ENCODE assay signal across 13 cellular contexts in the genomic region with DNA sequence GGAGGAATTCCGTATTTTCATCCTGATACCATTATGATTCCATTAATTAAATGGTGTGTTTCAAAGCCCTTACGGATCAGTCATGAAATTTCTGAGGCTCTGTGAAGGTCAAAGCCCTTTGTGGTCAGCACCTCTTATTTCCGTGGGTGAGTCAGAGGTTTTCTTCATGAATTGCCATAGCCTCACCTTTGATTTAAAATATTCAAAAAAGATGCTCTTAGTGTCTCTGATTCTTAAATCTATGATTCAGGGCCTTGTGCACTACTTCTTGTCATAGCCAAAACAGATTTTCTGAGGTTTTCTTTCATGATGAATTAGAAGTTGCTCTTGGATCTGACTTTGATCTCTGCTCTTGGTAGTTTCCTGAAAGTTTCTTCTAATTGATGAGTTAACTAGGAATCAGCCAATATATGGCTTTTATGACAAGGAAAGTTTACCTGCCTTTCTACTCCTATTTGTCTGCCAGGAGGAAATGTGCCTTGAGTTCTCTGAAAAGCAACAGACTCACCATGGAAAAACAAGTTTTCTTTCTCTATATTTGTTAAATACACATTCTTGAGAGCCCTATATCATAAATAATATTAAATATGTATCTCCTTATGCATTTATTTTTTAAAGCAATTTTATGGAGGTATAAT.
DNase-seq lines count a peak whose midpoint lies in the region; ATAC-seq, FAIRE-seq and TF ChIP-seq lines count a peak whose summit lies in the region.
"Had no signal": no experiment of that assay in that cellular context is flagged by ENCODE, and none has a peak within 500 bp of the region (broad histone marks: within the 10 kb centered on the region; RNA-seq: fewer than 3 reads in every experiment).

No MANE protein-coding gene starts in this region.

- TF ChIP-seq CTCF in natural killer cell (IDR thresholded peaks at IDR 0.05) (no peak), fibroblast of mammary gland (conservative IDR thresholded peaks at IDR 0.05; ENCODE audit: control insufficient read depth, insufficient read depth, low read depth, low read length) (no peak)

- no peak overlapping the region for H3K27ac Mint-ChIP-seq in natural killer cell
- H3K27ac Mint-ChIP-seq in natural killer cell treated with Interleukin-12 subunit alpha and Interleukin-12 subunit beta and Interleukin-15 and Interleukin-18, amount 100 ng/mL, for 72 hours, result no peak overlapping the region

- H3K36me3 Mint-ChIP-seq in natural killer cell, result peaks cover 13% of the 10 kb centered on the region
- peaks cover 14% of the 10 kb centered on the region for H3K36me3 Mint-ChIP-seq in natural killer cell treated with Interleukin-12 subunit alpha and Interleukin-12 subunit beta and Interleukin-15 and Interleukin-18, amount 100 ng/mL, for 72 hours

- H3K27me3 Mint-ChIP-seq in natural killer cell (ENCODE audit: low read depth in 2 of 2), result peaks cover 2 to 21% of the 10 kb centered on the region in 2 donors
- H3K27me3 Mint-ChIP-seq in natural killer cell treated with Interleukin-12 subunit alpha and Interleukin-12 subunit beta and Interleukin-15 and Interleukin-18, amount 100 ng/mL, for 72 hours, result peaks cover 5% of the 10 kb centered on the region in 2 donors

- H3K4me3 Mint-ChIP-seq in natural killer cell, result no peak overlapping the region
- no peak overlapping the region for H3K4me3 Mint-ChIP-seq in natural killer cell treated with Interleukin-12 subunit alpha and Interleukin-12 subunit beta and Interleukin-15 and Interleukin-18, amount 100 ng/mL, for 72 hours

- no peak overlapping the region for H3K4me3 ChIP-seq in fibroblast of mammary gland (ENCODE audit: control insufficient read depth, low read depth, low read length)
- H3K4me3 ChIP-seq: ovary had no signal

- no peak for DNase-seq in natural killer cell
- DNase-seq in natural killer cell treated with Interleukin-12 subunit alpha and Interleukin-12 subunit beta and Interleukin-15 and Interleukin-18, amount 100 ng/mL, for 72 hours (ENCODE audit: low spot score), result no peak
- DNase-seq in fibroblast of mammary gland (ENCODE audit: low read depth), result peak; percentile 76
- peak; percentile 37 for DNase-seq in urothelium cell line (ENCODE audit: low spot score)
- DNase-seq in NCI-H1694 (lab: John Stamatoyannopoulos, UW), result no peak
- no peak for DNase-seq in NCI-H774 (lab: John Stamatoyannopoulos, UW)
- DNase-seq: AML-193; hippocampal formation; NCI-H187 treated with DMSO at 0.1 percent for 48 hours; ovary; stimulated activated CD8-positive, alpha-beta memory T cell treated with anti-CD3 and anti-CD28 coated beads, Interleukin-4, amount 100 ng/mL, for 48 hours had no signal

- intact Hi-C loops in natural killer cell (cut with micrococcal nuclease), result no loop called here

- H3K4me1 Mint-ChIP-seq in natural killer cell, result peaks cover 0 to 16% of the 10 kb centered on the region in 2 donors
- H3K4me1 Mint-ChIP-seq in natural killer cell treated with Interleukin-12 subunit alpha and Interleukin-12 subunit beta and Interleukin-15 and Interleukin-18, amount 100 ng/mL, for 72 hours (ENCODE audit: low read depth in 2 of 2), result peaks cover 6 to 10% of the 10 kb centered on the region in 2 donors

- H3K9me3 Mint-ChIP-seq in natural killer cell, result peaks cover 6% of the 10 kb centered on the region in 2 donors
- H3K9me3 Mint-ChIP-seq in natural killer cell treated with Interleukin-12 subunit alpha and Interleukin-12 subunit beta and Interleukin-15 and Interleukin-18, amount 100 ng/mL, for 72 hours, result peaks cover 6% of the 10 kb centered on the region

- ATAC-seq in natural killer cell, result peak in 2 of 3 donors; percentile 15 to 40
- ATAC-seq in natural killer cell treated with Interleukin-12 subunit alpha and Interleukin-12 subunit beta and Interleukin-15 and Interleukin-18, amount 100 ng/mL, for 72 hours, result no peak
- ATAC-seq in SK-N-SH treated with all-trans-retinoic acid at 6 μM for 48 hours, result peak; percentile 55
- ATAC-seq in GM21723 (IDR thresholded peaks at IDR 0.05; ENCODE audit: unreplicated experiment), result no peak

- no peak for FAIRE-seq in urothelium cell line (lab: Jason Lieb, UNC)

TF ChIP-seq in SK-N-SH treated with all-trans-retinoic acid at 6 μM for 48 hours, 23 proteins besides CTCF, POLR2A, EP300 and RAD21:
- TF ChIP-seq ZNF8 (CRISPR knock-in tag; IDR thresholded peaks at IDR 0.05) (no peak), ZFP30 (CRISPR knock-in tag; IDR thresholded peaks at IDR 0.05) (no peak), CSDC2 (CRISPR knock-in tag; IDR thresholded peaks at IDR 0.05) (no peak), ISL1 (CRISPR knock-in tag; IDR thresholded peaks at IDR 0.05) (no peak), BACH2 (CRISPR knock-in tag; IDR thresholded peaks at IDR 0.05; ENCODE audit: borderline replicate concordance) (no peak), RARB (CRISPR knock-in tag; IDR thresholded peaks at IDR 0.05) (no peak), SNAI2 (CRISPR knock-in tag; IDR thresholded peaks at IDR 0.05) (no peak), PPARA (CRISPR knock-in tag; IDR thresholded peaks at IDR 0.05; ENCODE audit: borderline replicate concordance) (no peak), ZFP3 (CRISPR knock-in tag; IDR thresholded peaks at IDR 0.05) (no peak), ZC3H10 (CRISPR knock-in tag; IDR thresholded peaks at IDR 0.05) (no peak), OSR1 (CRISPR knock-in tag; IDR thresholded peaks at IDR 0.05) (no peak), ZNF70 (CRISPR knock-in tag; IDR thresholded peaks at IDR 0.05) (no peak), GLIS3 (CRISPR knock-in tag; IDR thresholded peaks at IDR 0.05) (no peak)
- TF ChIP-seq, protein P1, sequence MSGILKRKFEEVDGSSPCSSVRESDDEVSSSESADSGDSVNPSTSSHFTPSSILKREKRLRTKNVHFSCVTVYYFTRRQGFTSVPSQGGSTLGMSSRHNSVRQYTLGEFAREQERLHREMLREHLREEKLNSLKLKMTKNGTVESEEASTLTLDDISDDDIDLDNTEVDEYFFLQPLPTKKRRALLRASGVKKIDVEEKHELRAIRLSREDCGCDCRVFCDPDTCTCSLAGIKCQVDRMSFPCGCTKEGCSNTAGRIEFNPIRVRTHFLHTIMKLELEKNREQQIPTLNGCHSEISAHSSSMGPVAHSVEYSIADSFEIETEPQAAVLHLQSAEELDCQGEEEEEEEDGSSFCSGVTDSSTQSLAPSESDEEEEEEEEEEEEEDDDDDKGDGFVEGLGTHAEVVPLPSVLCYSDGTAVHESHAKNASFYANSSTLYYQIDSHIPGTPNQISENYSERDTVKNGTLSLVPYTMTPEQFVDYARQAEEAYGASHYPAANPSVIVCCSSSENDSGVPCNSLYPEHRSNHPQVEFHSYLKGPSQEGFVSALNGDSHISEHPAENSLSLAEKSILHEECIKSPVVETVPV (CRISPR knock-in tag; IDR thresholded peaks at IDR 0.05), result no peak
- TF ChIP-seq, protein P2, sequence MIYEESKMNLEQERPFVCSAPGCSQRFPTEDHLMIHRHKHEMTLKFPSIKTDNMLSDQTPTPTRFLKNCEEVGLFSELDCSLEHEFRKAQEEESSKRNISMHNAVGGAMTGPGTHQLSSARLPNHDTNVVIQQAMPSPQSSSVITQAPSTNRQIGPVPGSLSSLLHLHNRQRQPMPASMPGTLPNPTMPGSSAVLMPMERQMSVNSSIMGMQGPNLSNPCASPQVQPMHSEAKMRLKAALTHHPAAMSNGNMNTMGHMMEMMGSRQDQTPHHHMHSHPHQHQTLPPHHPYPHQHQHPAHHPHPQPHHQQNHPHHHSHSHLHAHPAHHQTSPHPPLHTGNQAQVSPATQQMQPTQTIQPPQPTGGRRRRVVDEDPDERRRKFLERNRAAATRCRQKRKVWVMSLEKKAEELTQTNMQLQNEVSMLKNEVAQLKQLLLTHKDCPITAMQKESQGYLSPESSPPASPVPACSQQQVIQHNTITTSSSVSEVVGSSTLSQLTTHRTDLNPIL (CRISPR knock-in tag; IDR thresholded peaks at IDR 0.05; ENCODE audit: low read depth), result no peak
- TF ChIP-seq, protein P3, sequence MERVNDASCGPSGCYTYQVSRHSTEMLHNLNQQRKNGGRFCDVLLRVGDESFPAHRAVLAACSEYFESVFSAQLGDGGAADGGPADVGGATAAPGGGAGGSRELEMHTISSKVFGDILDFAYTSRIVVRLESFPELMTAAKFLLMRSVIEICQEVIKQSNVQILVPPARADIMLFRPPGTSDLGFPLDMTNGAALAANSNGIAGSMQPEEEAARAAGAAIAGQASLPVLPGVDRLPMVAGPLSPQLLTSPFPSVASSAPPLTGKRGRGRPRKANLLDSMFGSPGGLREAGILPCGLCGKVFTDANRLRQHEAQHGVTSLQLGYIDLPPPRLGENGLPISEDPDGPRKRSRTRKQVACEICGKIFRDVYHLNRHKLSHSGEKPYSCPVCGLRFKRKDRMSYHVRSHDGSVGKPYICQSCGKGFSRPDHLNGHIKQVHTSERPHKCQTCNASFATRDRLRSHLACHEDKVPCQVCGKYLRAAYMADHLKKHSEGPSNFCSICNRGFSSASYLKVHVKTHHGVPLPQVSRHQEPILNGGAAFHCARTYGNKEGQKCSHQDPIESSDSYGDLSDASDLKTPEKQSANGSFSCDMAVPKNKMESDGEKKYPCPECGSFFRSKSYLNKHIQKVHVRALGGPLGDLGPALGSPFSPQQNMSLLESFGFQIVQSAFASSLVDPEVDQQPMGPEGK (CRISPR knock-in tag; IDR thresholded peaks at IDR 0.05; ENCODE audit: borderline replicate concordance), result no peak

Comparison
In these comparisons a context has a peak if more than half of its experiments do, and no peak if none do; other contexts are left out.
1. ATAC-seq: peak in natural killer cell (2 of 3) and SK-N-SH treated with all-trans-retinoic acid at 6 μM for 48 hours (single experiment); none in natural killer cell treated with Interleukin-12 subunit alpha and Interleukin-12 subunit beta and Interleukin-15 and Interleukin-18, amount 100 ng/mL, for 72 hours (0 of 2) and GM21723 (single experiment).
2. DNase-seq: peak in fibroblast of mammary gland (single experiment) and urothelium cell line (single experiment); none in natural killer cell (single experiment), natural killer cell treated with Interleukin-12 subunit alpha and Interleukin-12 subunit beta and Interleukin-15 and Interleukin-18, amount 100 ng/mL, for 72 hours (single experiment), NCI-H1694 (single experiment) and NCI-H774 (single experiment).